29 cellular contexts compared by ENCODE assay signal in the genomic region with DNA sequence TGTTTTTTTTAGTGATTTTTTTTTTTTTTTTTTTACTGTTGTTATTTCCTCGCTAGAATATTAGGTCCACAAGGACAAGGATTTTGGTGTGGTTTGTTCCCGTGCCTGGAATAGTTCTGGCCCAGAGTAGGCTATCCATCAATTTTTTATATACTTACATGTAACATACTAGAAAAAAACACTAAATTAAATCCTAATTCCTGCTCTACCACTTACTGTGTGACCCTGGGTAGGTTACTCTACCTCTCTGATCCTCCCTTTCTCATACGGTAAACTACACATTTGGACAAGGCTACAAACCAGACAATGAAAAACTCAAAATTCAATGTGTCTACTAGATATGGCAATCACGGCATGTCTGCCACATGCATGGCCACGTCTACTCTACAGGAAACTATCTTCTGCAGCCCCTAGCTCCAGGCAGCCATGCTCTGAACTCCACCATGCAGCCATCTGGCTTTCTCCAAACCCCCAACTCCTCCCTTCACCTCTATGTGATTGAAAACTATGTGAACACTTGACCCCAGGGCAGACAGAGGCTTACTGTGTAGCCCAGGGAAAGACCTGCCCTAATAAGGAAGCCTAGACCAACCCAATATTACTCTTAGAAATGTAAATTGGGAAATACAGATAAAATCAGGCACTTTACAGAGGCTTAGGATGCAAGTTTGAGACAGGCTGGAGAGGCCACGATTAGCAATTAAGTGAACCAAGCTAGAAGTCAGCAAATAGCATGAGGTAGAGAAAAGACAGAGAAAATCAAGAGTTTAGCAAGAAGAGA.
DNase-seq lines count a peak whose midpoint lies in the region; ATAC-seq, FAIRE-seq and TF ChIP-seq lines count a peak whose summit lies in the region.
"Had no signal": no experiment of that assay in that cellular context is flagged by ENCODE, and none has a peak within 500 bp of the region (broad histone marks: within the 10 kb centered on the region; RNA-seq: fewer than 3 reads in every experiment).

No MANE protein-coding gene starts in this region.

- WGBS in HepG2 (ENCODE audit: low lambda C conversion rate): 44% methylated on average over 6 of the region's 6 CpGs
- WGBS in right lobe of liver (ENCODE audit: insufficient coverage, low coverage, low lambda C conversion rate, missing lambda C conversion rate): 84% methylated on average over 6 of the region's 6 CpGs
- 83 to 98% methylated on average over 4 to 6 of the region's 6 CpGs for WGBS in transverse colon (ENCODE audit: low coverage in 1 of 2), 2 donors

- H3K4me1 ChIP-seq in HepG2 (ENCODE audit: insufficient read depth, low read length) (peaks cover 60% of the 10 kb centered on the region), right lobe of liver (peaks cover 0 to 17% (median 6%) of the 10 kb centered on the region in 4 donors), transverse colon (peaks cover 12 to 20% (median 15%) of the 10 kb centered on the region in 4 donors)

- intact Hi-C loops in HepG2 (cut with micrococcal nuclease; ENCODE audit: unreplicated experiment) (no loop called here), right lobe of liver (cut with DNase I) (no loop called here), transverse colon (cut with DNase I; ENCODE audit: low total_unique reads) (loop anchor here (10.0 kb wide), 2 partner anchors 75 to 145 kb away; a partner anchor contains a TSS)

- H3K9me3 ChIP-seq in HepG2 (ENCODE audit: low read length) (no peaks in the 10 kb centered on the region), right lobe of liver (no peaks in the 10 kb centered on the region), transverse colon (no peaks in the 10 kb centered on the region)
- H3K9me3 ChIP-seq: colonic mucosa, Peyer's patch, psoas muscle had no signal

- H3K27ac ChIP-seq in HepG2 (ENCODE audit: extremely low read length, insufficient read depth, low read length): no peak overlapping the region
- no peak overlapping the region for H3K27ac ChIP-seq in right lobe of liver
- no peak overlapping the region for H3K27ac ChIP-seq in transverse colon
- H3K27ac ChIP-seq: breast epithelium, colonic mucosa, HL-60, Peyer's patch, psoas muscle, thoracic aorta had no signal

- H3K79me2 ChIP-seq in HepG2 (ENCODE audit: insufficient read depth, low read length): no peaks in the 10 kb centered on the region

- no peak for FAIRE-seq in HepG2 (lab: Jason Lieb, UNC)
- FAIRE-seq: A204.1 had no signal

- peak overlapping the region; percentile 32; the same call in 1 of the 2 replicates for H3K4me2 ChIP-seq in HepG2 (ENCODE audit: low read depth, low read length)

- DNase-seq in HepG2 (ENCODE audit: low spot score): peak; percentile 58
- DNase-seq in right lobe of liver: no peak
- peak; percentile 50 for DNase-seq in RPMI7951 (ENCODE audit: low read depth)
- peak; percentile 81 for DNase-seq in islet precursor cell
- no peak for DNase-seq in HEK293T (ENCODE audit: extremely low spot score)
- no peak for DNase-seq in transverse colon
- DNase-seq: activated CD4-positive, alpha-beta T cell treated with anti-CD3 and anti-CD28 coated beads, Interleukin-2, amount 50 U/mL, for 4 hours; activated CD4-positive, CD25-positive, alpha-beta regulatory T cell; activated naive CD4-positive, alpha-beta T cell treated with Interleukin-2 at 50 U/mL for 16 hours; adrenal gland; colonic mucosa; DMS53; effector memory CD4-positive, alpha-beta T cell; foreskin fibroblast; head of caudate nucleus; mammary epithelial cell; NCI-H1092; NCI-H187 treated with DMSO at 0.1 percent for 48 hours; NCI-H526; Peyer's patch; psoas muscle; stimulated activated naive CD4-positive, alpha-beta T cell treated with Interleukin-2 at 50 U/mL for 16 hours; T-cell had no signal

- BruUV-seq in HepG2 (replicated peaks; lab: Mats Ljungman, UMichigan): no TSS peak

- CTCF ChIA-PET in HepG2 (lab: Yijun Ruan, JAX; ENCODE audit: low intra/inter-chr PET ratio, low total read pairs) (no interaction called here), HEK293T (lab: Yijun Ruan, JAX) (no interaction called here)

- TF ChIP-seq POLR2A in HepG2 (IDR thresholded peaks at IDR 0.05; ENCODE audit: insufficient read depth in 1 of 2, low read depth in 2 of 2, low read length in 2 of 2): no peak
- TF ChIP-seq POLR2A in right lobe of liver (IDR thresholded peaks at IDR 0.05): no peak
- TF ChIP-seq POLR2A in transverse colon (IDR thresholded peaks at IDR 0.05): no peak

- H3K4me3 ChIP-seq in HepG2 (replicated peaks in 1 of 3; ENCODE audit: insufficient read depth in 1 of 3, low read depth in 2 of 3, low read length in 3 of 3) (no peak overlapping the region), right lobe of liver (no peak overlapping the region), transverse colon (no peak overlapping the region)
- H3K4me3 ChIP-seq: adrenal gland, breast epithelium, colonic mucosa, Peyer's patch, psoas muscle, thoracic aorta had no signal

- H3K9ac ChIP-seq in HepG2 (ENCODE audit: insufficient read depth, low read depth, low read length): no peak overlapping the region

- in situ Hi-C loops in HepG2 (cut with HindIII; ENCODE audit: extremely low pct_ligation_motif_present, low pct_unique_long_range_greater_than_20kb) (loop anchor here (10.0 kb wide), 1 partner anchor 145 kb away; a partner anchor contains a TSS), transverse colon (cut with MboI; ENCODE audit: low pct_ligation_motif_present in 1 of 4, low pct_unique_long_range_greater_than_20kb in 1 of 4, low sequenced_read_pairs in 3 of 4) (loop anchor here in 1 of 4 donors (10.0 kb wide), 1 partner anchor 85 kb away; no protein-coding TSS in a partner anchor)

- H2AFZ ChIP-seq in HepG2 (ENCODE audit: low read length): no peak overlapping the region

- ATAC-seq in HepG2: peak; percentile 24
- no peak for ATAC-seq in right lobe of liver
- ATAC-seq in HG03196 (IDR thresholded peaks at IDR 0.05; ENCODE audit: unreplicated experiment): no peak
- ATAC-seq in GM18868 (IDR thresholded peaks at IDR 0.05; ENCODE audit: unreplicated experiment): no peak
- ATAC-seq: psoas muscle, T-cell had no signal

- H3K27me3 ChIP-seq in HepG2 (ENCODE audit: control insufficient read depth in 1 of 2, insufficient read depth in 2 of 2, low read length in 2 of 2) (no peaks in the 10 kb centered on the region; a peak in 1 of 5 replicates), right lobe of liver (no peaks in the 10 kb centered on the region), transverse colon (no peaks in the 10 kb centered on the region)
- H3K27me3 ChIP-seq: adrenal gland, breast epithelium, colonic mucosa, Peyer's patch had no signal

- TF ChIP-seq RAD21 in HepG2 (CRISPR knock-in tag; IDR thresholded peaks at IDR 0.05): no peak

- TF ChIP-seq CTCF in HepG2 (CRISPR knock-in tag; IDR thresholded peaks at IDR 0.05) (no peak), right lobe of liver (IDR thresholded peaks at IDR 0.05) (no peak), transverse colon (IDR thresholded peaks at IDR 0.05) (no peak)

- H3K36me3 ChIP-seq in HepG2 (replicated peaks in 1 of 2; ENCODE audit: control insufficient read depth in 1 of 2, insufficient read depth in 2 of 2, low read length in 2 of 2) (no peaks in the 10 kb centered on the region), right lobe of liver (no peaks in the 10 kb centered on the region), transverse colon (no peaks in the 10 kb centered on the region)
- H3K36me3 ChIP-seq: adrenal gland, breast epithelium, colonic mucosa, Peyer's patch, thoracic aorta had no signal

- POLR2A ChIA-PET in HepG2 (lab: Yijun Ruan, JAX) (no interaction called here), HEK293T (lab: Yijun Ruan, JAX) (no interaction called here)

- H4K20me1 ChIP-seq in HepG2 (ENCODE audit: insufficient read depth, low read length): no peaks in the 10 kb centered on the region

- TF ChIP-seq EP300 in HepG2 (IDR thresholded peaks at IDR 0.05; ENCODE audit: low read depth in 2 of 2, low read length in 2 of 2): no peak
- TF ChIP-seq EP300 in HepG2 (CRISPR knock-in tag; IDR thresholded peaks at IDR 0.05; ENCODE audit: borderline replicate concordance): no peak
- no peak for TF ChIP-seq EP300 in transverse colon (IDR thresholded peaks at IDR 0.05; ENCODE audit: low read depth)

TF ChIP-seq in HepG2, 621 proteins besides CTCF, POLR2A, EP300 and RAD21 (continues in another document):
- TF ChIP-seq KDM5B (CRISPR knock-in tag; IDR thresholded peaks at IDR 0.05; ENCODE audit: borderline replicate concordance) (no peak), NR2F6 (IDR thresholded peaks at IDR 0.05) (0 out of 2 replicates have a peak, but pooled peaks have one; percentile 17), NR2F6 (CRISPR knock-in tag; IDR thresholded peaks at IDR 0.05) (no peak)

TF ChIP-seq in HEK293T, 16 proteins besides CTCF, POLR2A, EP300 and RAD21:
- TF ChIP-seq, protein P1, sequence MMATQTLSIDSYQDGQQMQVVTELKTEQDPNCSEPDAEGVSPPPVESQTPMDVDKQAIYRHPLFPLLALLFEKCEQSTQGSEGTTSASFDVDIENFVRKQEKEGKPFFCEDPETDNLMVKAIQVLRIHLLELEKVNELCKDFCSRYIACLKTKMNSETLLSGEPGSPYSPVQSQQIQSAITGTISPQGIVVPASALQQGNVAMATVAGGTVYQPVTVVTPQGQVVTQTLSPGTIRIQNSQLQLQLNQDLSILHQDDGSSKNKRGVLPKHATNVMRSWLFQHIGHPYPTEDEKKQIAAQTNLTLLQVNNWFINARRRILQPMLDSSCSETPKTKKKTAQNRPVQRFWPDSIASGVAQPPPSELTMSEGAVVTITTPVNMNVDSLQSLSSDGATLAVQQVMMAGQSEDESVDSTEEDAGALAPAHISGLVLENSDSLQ (IDR thresholded peaks at IDR 0.05): no peak
- TF ChIP-seq ZNF384 (IDR thresholded peaks at IDR 0.05): no peak
- no peak for TF ChIP-seq FOXM1 (IDR thresholded peaks at IDR 0.05; ENCODE audit: borderline replicate concordance)
- TF ChIP-seq L3MBTL2 (conservative IDR thresholded peaks at IDR 0.05): no peak
- TF ChIP-seq BHLHE40 (IDR thresholded peaks at IDR 0.05; ENCODE audit: borderline replicate concordance): no peak

Comparison
In these comparisons a context has a peak if more than half of its experiments do, and no peak if none do; other contexts are left out.
1. DNase-seq: peak in HepG2 (single experiment), RPMI7951 (single experiment) and islet precursor cell (single experiment); none in right lobe of liver (0 of 3), HEK293T (single experiment) and transverse colon (single experiment).